Comparison of ENCODE assay signal across 1 cellular context in genomic region chr14:93107383-93107782, GRCh38.
TF ChIP-seq lines count a peak whose summit lies in the region.

No MANE protein-coding gene starts in this region.

TF ChIP-seq in GM23338, 12 proteins besides CTCF, POLR2A, EP300 and RAD21 (continued from another document):
- no peak for TF ChIP-seq ZNF462 (CRISPR knock-in tag; IDR thresholded peaks at IDR 0.05)
- no peak for TF ChIP-seq REST (IDR thresholded peaks at IDR 0.05; ENCODE audit: unreplicated experiment)
TF ChIP-seq in GM23338: peak in this region for 0.
